Comparison of ENCODE assay signal across 1 cellular context in genomic region chr9:94464790-94465189, GRCh38.
TF ChIP-seq lines count a peak whose summit lies in the region.

No MANE protein-coding gene starts in this region.

TF ChIP-seq in K562, 482 proteins besides CTCF, POLR2A, EP300 and RAD21 (continued from another document):
- TF ChIP-seq TFE3 (CRISPR knock-in tag; IDR thresholded peaks at IDR 0.05) (peak; percentile 15; the same call in 1 of the 2 replicates), POLR2B (IDR thresholded peaks at IDR 0.05; ENCODE audit: low read depth, partially characterized antibody) (no peak), ZBTB49 (CRISPR knock-in tag; IDR thresholded peaks at IDR 0.05; ENCODE audit: borderline replicate concordance) (no peak), ZBTB1 (CRISPR knock-in tag; IDR thresholded peaks at IDR 0.05; ENCODE audit: borderline replicate concordance, low read depth) (no peak), CBFA2T2 (conservative IDR thresholded peaks at IDR 0.05) (0 out of 2 replicates have a peak, but pooled peaks have one; percentile 12), BACH1 (tag; IDR thresholded peaks at IDR 0.05) (no peak), ZNF121 (CRISPR knock-in tag; conservative IDR thresholded peaks at IDR 0.05) (no peak), USF1 (CRISPR knock-in tag; IDR thresholded peaks at IDR 0.05) (peak; percentile 43; the same call in 1 of the 2 replicates), ZNF436 (CRISPR knock-in tag; IDR thresholded peaks at IDR 0.05) (no peak), ZNF551 (CRISPR knock-in tag; IDR thresholded peaks at IDR 0.05) (no peak), IRF2 (CRISPR knock-in tag; IDR thresholded peaks at IDR 0.05) (no peak), ZBTB8A (IDR thresholded peaks at IDR 0.05; ENCODE audit: partially characterized antibody) (no peak), KLF16 (IDR thresholded peaks at IDR 0.05) (no peak), GATA2 (CRISPR knock-in tag; IDR thresholded peaks at IDR 0.05) (no peak), XRCC5 (IDR thresholded peaks at IDR 0.05; ENCODE audit: low read depth, low read length) (no peak), GATAD2B (IDR thresholded peaks at IDR 0.05; ENCODE audit: borderline replicate concordance) (no peak), GABPB2 (CRISPR knock-in tag; conservative IDR thresholded peaks at IDR 0.05) (no peak), RREB1 (CRISPR knock-in tag; IDR thresholded peaks at IDR 0.05) (no peak), RAD51 (IDR thresholded peaks at IDR 0.05; ENCODE audit: borderline replicate concordance, low read depth) (peak; percentile 42; the same call in 1 of the 2 replicates), ZNF197 (CRISPR knock-in tag; IDR thresholded peaks at IDR 0.05; ENCODE audit: low read depth) (no peak), THAP7 (CRISPR knock-in tag; IDR thresholded peaks at IDR 0.05) (no peak), TCF7 (IDR thresholded peaks at IDR 0.05; ENCODE audit: borderline replicate concordance) (no peak), ZNF639 (CRISPR knock-in tag; conservative IDR thresholded peaks at IDR 0.05 in 1 of 2, IDR thresholded peaks at IDR 0.05 in 1 of 2) (no peak), ZNF224 (CRISPR knock-in tag; IDR thresholded peaks at IDR 0.05) (no peak), GTF2F1 (IDR thresholded peaks at IDR 0.05; ENCODE audit: low read depth, low read length) (no peak), PCBP2 (IDR thresholded peaks at IDR 0.05; ENCODE audit: low read depth, low read length, poor library complexity, severe bottlenecking) (no peak), ZNF561 (CRISPR knock-in tag; conservative IDR thresholded peaks at IDR 0.05) (no peak), TOE1 (IDR thresholded peaks at IDR 0.05; ENCODE audit: borderline replicate concordance) (no peak), TOE1 (CRISPR knock-in tag; IDR thresholded peaks at IDR 0.05; ENCODE audit: borderline replicate concordance, low read depth) (no peak)
